24 cellular contexts compared by ENCODE assay signal in the genomic region with DNA sequence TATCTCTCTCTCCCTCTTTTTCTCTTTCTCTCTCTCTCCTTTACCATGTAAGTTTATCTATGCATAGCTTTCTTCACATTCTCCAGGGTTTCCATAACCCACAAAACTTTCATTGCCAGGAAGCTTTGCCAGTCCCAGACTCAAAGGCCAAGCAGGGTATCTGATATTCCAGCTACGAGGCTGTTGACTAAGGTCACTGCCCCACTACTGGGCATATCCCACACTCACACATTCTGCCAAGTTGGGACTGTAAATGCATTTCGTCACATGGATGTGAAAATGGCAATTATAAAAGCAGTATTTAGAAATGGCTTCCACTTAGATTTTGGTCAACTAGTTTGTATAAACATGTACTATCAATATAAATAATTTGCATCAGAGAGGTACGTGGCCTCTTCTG. TPM values are rescaled to one million over a fixed set of nuclear protein-coding genes. Genes with fewer than 3 reads are reported as not detected.
DNase-seq lines count a peak whose midpoint lies in the region; ATAC-seq and TF ChIP-seq lines count a peak whose summit lies in the region.
"Had no signal": no experiment of that assay in that cellular context is flagged by ENCODE, and none has a peak within 500 bp of the region (broad histone marks: within the 10 kb centered on the region; RNA-seq: fewer than 3 reads in every experiment).

No MANE protein-coding gene starts in this region.

- H3K27ac ChIP-seq in dorsolateral prefrontal cortex = peak overlapping the region in 57 of 59 donors; percentile 19 to 99 (median 94)
- no peak overlapping the region for H3K27ac ChIP-seq in mesendoderm (ENCODE audit: low read depth, low read length)
- no peak overlapping the region for H3K27ac ChIP-seq in smooth muscle cell (ENCODE audit: low read depth)
- H3K27ac ChIP-seq: A549, HL-60 had no signal

- no peak for TF ChIP-seq CTCF in Loucy (conservative IDR thresholded peaks at IDR 0.05; ENCODE audit: low read length)
- no peak for TF ChIP-seq CTCF in dorsolateral prefrontal cortex (IDR thresholded peaks at IDR 0.05 in 54 of 56, conservative IDR thresholded peaks at IDR 0.05 in 2 of 56; ENCODE audit: low read depth in 1 of 56, partially characterized antibody in 56 of 56)
- no peak for TF ChIP-seq CTCF in smooth muscle cell (IDR thresholded peaks at IDR 0.05; ENCODE audit: borderline replicate concordance, insufficient read depth, poor library complexity, severe bottlenecking)
- TF ChIP-seq CTCF in Calu3 (IDR thresholded peaks at IDR 0.05; ENCODE audit: unreplicated experiment) = no peak

- no peaks in the 10 kb centered on the region for H3K9me3 Mint-ChIP-seq in Calu3 (ENCODE audit: low read depth, unreplicated experiment)
- H3K9me3 Mint-ChIP-seq in activated naive CD8-positive, alpha-beta T cell treated with anti-CD3 and anti-CD28 coated beads, Interleukin-2, amount 50 U/mL, for 24 hours = no peaks in the 10 kb centered on the region
- H3K9me3 Mint-ChIP-seq: GM23338 had no signal

- H2BK120ac ChIP-seq in mesendoderm (ENCODE audit: low read depth, low read length) = no peak overlapping the region

- no peak overlapping the region for H3K4me3 ChIP-seq in Loucy (ENCODE audit: low read length, poor library complexity, severe bottlenecking)
- no peak overlapping the region for H3K4me3 ChIP-seq in dorsolateral prefrontal cortex
- no peak overlapping the region for H3K4me3 ChIP-seq in mesendoderm (ENCODE audit: low read length)
- no peak overlapping the region for H3K4me3 ChIP-seq in smooth muscle cell
- H3K4me3 ChIP-seq: A549, GM23338, HAP-1 had no signal

- no peaks in the 10 kb centered on the region; the same call in 1 of the 2 replicates for H3F3A ChIP-seq in Loucy (ENCODE audit: low read depth)
- peaks cover 41% of the 10 kb centered on the region for H3F3A ChIP-seq in smooth muscle cell (ENCODE audit: low read depth)

- no peak overlapping the region for H4K8ac ChIP-seq in mesendoderm (ENCODE audit: low read depth, low read length)

- no peak overlapping the region for H3K56ac ChIP-seq in mesendoderm (ENCODE audit: low read length)

- H3K27me3 Mint-ChIP-seq in Calu3 (ENCODE audit: unreplicated experiment) = peaks cover 3% of the 10 kb centered on the region
- no peaks in the 10 kb centered on the region for H3K27me3 Mint-ChIP-seq in activated naive CD8-positive, alpha-beta T cell treated with anti-CD3 and anti-CD28 coated beads, Interleukin-2, amount 50 U/mL, for 24 hours
- H3K27me3 Mint-ChIP-seq: B cell had no signal

- H3K9me2 ChIP-seq in Loucy (replicated peaks; ENCODE audit: low read depth, low read length) = no peaks in the 10 kb centered on the region

- CTCF ChIA-PET in Calu3 (lab: Charles Lee) = no interaction called here

- H3K4me3 Mint-ChIP-seq in Calu3 (ENCODE audit: low read depth, unreplicated experiment) = no peak overlapping the region
- H3K4me3 Mint-ChIP-seq in activated naive CD8-positive, alpha-beta T cell treated with anti-CD3 and anti-CD28 coated beads, Interleukin-2, amount 50 U/mL, for 24 hours = no peak overlapping the region
- H3K4me3 Mint-ChIP-seq: B cell, CD14-positive monocyte, GM23338 had no signal

- no peaks in the 10 kb centered on the region for H3K9me3 ChIP-seq in Loucy (ENCODE audit: insufficient read depth, low read depth, low read length)
- no peaks in the 10 kb centered on the region for H3K9me3 ChIP-seq in smooth muscle cell (replicated peaks; ENCODE audit: low read depth)
- H3K9me3 ChIP-seq: A549, HAP-1 had no signal

- H2BK5ac ChIP-seq in mesendoderm (ENCODE audit: low read length) = no peak overlapping the region

- H3K27me3 ChIP-seq in Loucy (ENCODE audit: insufficient read depth, low read length, poor library complexity, severe bottlenecking) (no peaks in the 10 kb centered on the region), dorsolateral prefrontal cortex (no peaks in the 10 kb centered on the region), mesendoderm (ENCODE audit: insufficient read depth, low read length, poor library complexity) (no peaks in the 10 kb centered on the region), smooth muscle cell (ENCODE audit: low read depth) (no peaks in the 10 kb centered on the region)

- H3K79me1 ChIP-seq in mesendoderm (ENCODE audit: low read length) = no peaks in the 10 kb centered on the region

- H4K20me1 ChIP-seq in Loucy (ENCODE audit: insufficient read depth, low read length, poor library complexity, severe bottlenecking) (no peaks in the 10 kb centered on the region), smooth muscle cell (ENCODE audit: low read depth) (no peaks in the 10 kb centered on the region)

- H2AFZ ChIP-seq in Loucy (ENCODE audit: low read length) (no peak overlapping the region), smooth muscle cell (ENCODE audit: low read depth) (peak overlapping the region; percentile 52)
- H2AFZ ChIP-seq: GM23338 had no signal

- H3K4me1 Mint-ChIP-seq in Calu3 (ENCODE audit: low read depth, unreplicated experiment) = no peaks in the 10 kb centered on the region
- H3K4me1 Mint-ChIP-seq in activated naive CD8-positive, alpha-beta T cell treated with anti-CD3 and anti-CD28 coated beads, Interleukin-2, amount 50 U/mL, for 24 hours = peaks cover 4% of the 10 kb centered on the region

- intact Hi-C loops in dorsolateral prefrontal cortex (cut with DNase I) (no loop called here), Calu3 (cut with micrococcal nuclease; ENCODE audit: unreplicated experiment) (no loop called here)

- H3K23ac ChIP-seq in mesendoderm (ENCODE audit: low read length) = no peak overlapping the region

- H3K9ac ChIP-seq in Loucy (ENCODE audit: low read depth, low read length, poor library complexity, severe bottlenecking) (no peak overlapping the region), mesendoderm (ENCODE audit: low read length) (no peak overlapping the region), smooth muscle cell (ENCODE audit: low read depth) (no peak overlapping the region)

- no CpG with 5 or more reads among the region's 3 CpGs for whole genome bisulfite sequencing in mesendoderm (ENCODE audit: extremely low coverage, insufficient coverage, low lambda C conversion rate)
- WGBS in smooth muscle cell (ENCODE audit: low lambda C conversion rate) = 59% methylated on average over 3 of the region's 3 CpGs

- peak overlapping the region; percentile 21 for H3K4me2 ChIP-seq in Loucy (ENCODE audit: low read depth, low read length, poor library complexity, severe bottlenecking)
- H3K4me2 ChIP-seq in mesendoderm (ENCODE audit: low read length) = no peak overlapping the region
- peak overlapping the region; percentile 10 for H3K4me2 ChIP-seq in smooth muscle cell
- H3K4me2 ChIP-seq: A549, GM23338 had no signal

- DNase-seq in dorsolateral prefrontal cortex (no peak), mesendoderm (no peak), smooth muscle cell (lab: John Stamatoyannopoulos, UW; ENCODE audit: unreplicated experiment) (no peak), Calu3 (no peak), NCI-H1930 (lab: John Stamatoyannopoulos, UW) (no peak)
- no peak for DNase-seq in activated naive CD8-positive, alpha-beta T cell treated with anti-CD3 and anti-CD28 coated beads, Interleukin-2, amount 50 U/mL, for 24 hours
- DNase-seq: DMS 273 treated with DMSO at 0.1 percent for 48 hours; DMS79 treated with DMSO at 0.1 percent for 48 hours; KG1; NCI-H1105; NCI-H146; NCI-H2029 treated with DMSO at 0.1 percent for 48 hours; NCI-H510A treated with DMSO at 0.1 percent for 48 hours; NCI-H748 treated with DMSO at 0.1 percent for 48 hours; NK-92 treated with Interleukin-12 subunit alpha and Interleukin-12 subunit beta, amount 100 ng/mL, for 24 hours; SIG-M5 had no signal

- peak overlapping the region; percentile 64 for H2BK15ac ChIP-seq in mesendoderm (replicated peaks; ENCODE audit: low read depth)

- no peak overlapping the region for H2AK5ac ChIP-seq in mesendoderm (ENCODE audit: low read length)

- no peak for ATAC-seq in GM19452 (IDR thresholded peaks at IDR 0.05; ENCODE audit: unreplicated experiment)
- ATAC-seq in activated naive CD8-positive, alpha-beta T cell treated with anti-CD3 and anti-CD28 coated beads, Interleukin-2, amount 50 U/mL, for 24 hours = no peak
- ATAC-seq: GM23338 had no signal

- H3K27ac Mint-ChIP-seq in Calu3 (ENCODE audit: unreplicated experiment) = no peak overlapping the region
- no peak overlapping the region for H3K27ac Mint-ChIP-seq in activated naive CD8-positive, alpha-beta T cell treated with anti-CD3 and anti-CD28 coated beads, Interleukin-2, amount 50 U/mL, for 24 hours
- H3K27ac Mint-ChIP-seq: B cell, CD14-positive monocyte, GM23338 had no signal

- H3K18ac ChIP-seq in mesendoderm (ENCODE audit: low read length) = no peak overlapping the region

- H3K79me2 ChIP-seq in Loucy (ENCODE audit: insufficient read depth, low read length) (no peaks in the 10 kb centered on the region), mesendoderm (ENCODE audit: control insufficient read depth, insufficient read depth, low read length) (no peaks in the 10 kb centered on the region), smooth muscle cell (ENCODE audit: low read depth) (no peaks in the 10 kb centered on the region)

- peaks cover 32% of the 10 kb centered on the region for H3K4me1 ChIP-seq in Loucy (ENCODE audit: insufficient read depth, low read length, poor library complexity, severe bottlenecking)
- no peaks in the 10 kb centered on the region for H3K4me1 ChIP-seq in mesendoderm (ENCODE audit: control insufficient read depth, low read depth, low read length)
- peaks cover 43% of the 10 kb centered on the region for H3K4me1 ChIP-seq in smooth muscle cell (ENCODE audit: low read depth)
- H3K4me1 ChIP-seq: A549, HAP-1 had no signal

- BruUV-seq in Calu3 (replicated peaks; lab: Mats Ljungman, UMichigan) = no TSS peak

- H3K4ac ChIP-seq in mesendoderm (ENCODE audit: low read depth, low read length) = no peak overlapping the region

- H4K5ac ChIP-seq in mesendoderm (ENCODE audit: low read length) = no peak overlapping the region

- no peaks in the 10 kb centered on the region for H3K36me3 Mint-ChIP-seq in Calu3 (ENCODE audit: insufficient read depth, unreplicated experiment)
- no peaks in the 10 kb centered on the region for H3K36me3 Mint-ChIP-seq in activated naive CD8-positive, alpha-beta T cell treated with anti-CD3 and anti-CD28 coated beads, Interleukin-2, amount 50 U/mL, for 24 hours (ENCODE audit: low read depth)
- H3K36me3 Mint-ChIP-seq: CD14-positive monocyte had no signal

- no peaks in the 10 kb centered on the region for H3K36me3 ChIP-seq in Loucy (ENCODE audit: insufficient read depth, low read length)
- H3K36me3 ChIP-seq in mesendoderm (ENCODE audit: control insufficient read depth, insufficient read depth, low read length) = no peaks in the 10 kb centered on the region
- H3K36me3 ChIP-seq in smooth muscle cell (ENCODE audit: low read depth) = no peaks in the 10 kb centered on the region
- H3K36me3 ChIP-seq: HAP-1 had no signal

RNA-seq across cellular contexts. Expression of a gene that starts 43.3 kb away (rescaled TPM):
- 1,000 to 10,000 TPM in 1 of 120 experiments, 100 to 1,000 TPM in 119; 401 to 1,012 (median 568) TPM for total RNA-seq in dorsolateral prefrontal cortex
- polyA plus RNA-seq in mesendoderm (2013, experiment 1 of 2) = 174 TPM
- polyA plus RNA-seq in mesendoderm (2013, experiment 2 of 2) = 173 TPM
- total RNA-seq in smooth muscle cell = 491 and 585 TPM in 2 replicates
- 446 and 452 TPM in 2 replicates for polyA plus RNA-seq in smooth muscle cell
- 269 and 308 TPM in 2 replicates for total RNA-seq in Calu3 (2022)

Comparison
In these comparisons a context has a peak if more than half of its experiments do, and no peak if none do; other contexts are left out.
1. H3K27ac ChIP-seq: peak in dorsolateral prefrontal cortex (57 of 59); none in mesendoderm (single experiment) and smooth muscle cell (single experiment).